ENCODE assay signal across 1 cellular context in the genomic region with DNA sequence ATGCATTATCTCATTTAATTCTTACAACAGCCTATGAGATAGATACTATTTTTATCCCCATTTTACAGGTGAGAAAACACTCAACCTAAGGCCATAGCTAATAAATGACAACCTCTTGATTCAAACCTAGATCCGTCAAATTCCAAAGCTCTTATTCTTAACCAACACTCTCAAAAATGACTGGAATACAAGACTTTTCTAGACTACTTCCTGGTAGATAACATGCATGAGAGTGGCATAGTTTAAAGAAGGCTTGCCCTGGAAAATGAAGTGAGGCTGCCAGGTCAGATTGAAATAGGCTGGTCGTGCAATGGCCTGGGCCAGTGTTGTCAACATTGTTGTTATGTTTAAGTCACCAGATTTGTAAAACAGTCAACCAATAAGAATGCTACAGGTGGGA.
TF ChIP-seq lines count a peak whose summit lies in the region.

No MANE protein-coding gene starts in this region.

TF ChIP-seq in A549, 52 proteins besides CTCF, POLR2A, EP300 and RAD21 (continued from another document):
- TF ChIP-seq FOSL2 (IDR thresholded peaks at IDR 0.05) (no peak), FOSL2 (CRISPR knock-in tag; IDR thresholded peaks at IDR 0.05) (no peak), RNF2 (IDR thresholded peaks at IDR 0.05; ENCODE audit: borderline replicate concordance, low read depth) (no peak), RARB (CRISPR knock-in tag; IDR thresholded peaks at IDR 0.05) (no peak), FOXS1 (CRISPR knock-in tag; IDR thresholded peaks at IDR 0.05) (no peak), CBX8 (IDR thresholded peaks at IDR 0.05) (no peak), EHF (CRISPR knock-in tag; IDR thresholded peaks at IDR 0.05) (no peak)
- TF ChIP-seq, protein P1, sequence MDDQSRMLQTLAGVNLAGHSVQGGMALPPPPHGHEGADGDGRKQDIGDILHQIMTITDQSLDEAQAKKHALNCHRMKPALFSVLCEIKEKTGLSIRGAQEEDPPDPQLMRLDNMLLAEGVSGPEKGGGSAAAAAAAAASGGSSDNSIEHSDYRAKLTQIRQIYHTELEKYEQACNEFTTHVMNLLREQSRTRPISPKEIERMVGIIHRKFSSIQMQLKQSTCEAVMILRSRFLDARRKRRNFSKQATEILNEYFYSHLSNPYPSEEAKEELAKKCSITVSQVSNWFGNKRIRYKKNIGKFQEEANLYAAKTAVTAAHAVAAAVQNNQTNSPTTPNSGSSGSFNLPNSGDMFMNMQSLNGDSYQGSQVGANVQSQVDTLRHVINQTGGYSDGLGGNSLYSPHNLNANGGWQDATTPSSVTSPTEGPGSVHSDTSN (IDR thresholded peaks at IDR 0.05), result no peak
TF ChIP-seq in A549: peak in this region for 0.
